In genomic region chr11:78786746-78787145, GRCh38 we compare ENCODE assay signal across 23 cellular contexts.
DNase-seq lines count a peak whose midpoint lies in the region; ATAC-seq, FAIRE-seq and TF ChIP-seq lines count a peak whose summit lies in the region.
"Had no signal": no experiment of that assay in that cellular context is flagged by ENCODE, and none has a peak within 500 bp of the region (broad histone marks: within the 10 kb centered on the region; RNA-seq: fewer than 3 reads in every experiment).

No MANE protein-coding gene starts in this region.

- no peak overlapping the region for H2BK5ac ChIP-seq in neuronal stem cell (ENCODE audit: low read length)

- FAIRE-seq in kidney (lab: Jason Lieb, UNC), result no peak
- FAIRE-seq: A204.1, G401.6, GM12892 had no signal

- H3K4me1 ChIP-seq in kidney (ENCODE audit: control insufficient read depth in 1 of 2, insufficient read depth in 1 of 2, low read depth in 1 of 2, low read length in 2 of 2) (no peaks in the 10 kb centered on the region), neuronal stem cell (ENCODE audit: control insufficient read depth in 2 of 2, insufficient read depth in 1 of 2, low read depth in 1 of 2, low read length in 2 of 2) (peaks cover 0 to 7% of the 10 kb centered on the region in 2 donors), thyroid gland (peaks cover 62 to 72% of the 10 kb centered on the region in 2 donors)
- H3K4me1 ChIP-seq: Caco-2 had no signal

- DNase-seq in stimulated activated naive CD8-positive, alpha-beta T cell treated with anti-CD3 and anti-CD28 coated beads, Interleukin-15, Interleukin-2, amounts not matched to agents 100 U/mL and 50 U/mL, for 24 hours, result no peak
- no peak for DNase-seq in stimulated activated naive CD8-positive, alpha-beta T cell treated with anti-CD3 and anti-CD28 coated beads, Interleukin-15, amount 100 ng/mL, for 72 hours
- peak; percentile 59 for DNase-seq in kidney
- DNase-seq in neuronal stem cell (ENCODE audit: low spot score), result no peak
- DNase-seq in thyroid gland, result no peak
- DNase-seq in NCI-H187 treated with DMSO at 0.1 percent for 48 hours (lab: John Stamatoyannopoulos, UW), result no peak
- no peak for DNase-seq in dedifferentiated amniotic fluid mesenchymal stem cell (ENCODE audit: extremely low spot score)
- DNase-seq in occipital lobe (lab: John Stamatoyannopoulos, UW), result no peak
- DNase-seq: Caco-2; CD4-positive, CD25-positive, alpha-beta regulatory T cell; CD8-positive, alpha-beta T cell; DMS153; DND-41; GM23248; H9 had no signal

- H3K14ac ChIP-seq in neuronal stem cell (ENCODE audit: low read length), result no peak overlapping the region

- H4K91ac ChIP-seq in neuronal stem cell (ENCODE audit: low read depth, low read length, poor library complexity), result peak overlapping the region; percentile 14

- no peak for TF ChIP-seq POLR2A in thyroid gland (IDR thresholded peaks at IDR 0.05)

- peak overlapping the region; percentile 85 for H3K18ac ChIP-seq in neuronal stem cell (ENCODE audit: low read length)

- H2BK120ac ChIP-seq in neuronal stem cell (ENCODE audit: low read depth, low read length), result no peak overlapping the region

- TF ChIP-seq CTCF in kidney (IDR thresholded peaks at IDR 0.05; ENCODE audit: borderline replicate concordance, extremely low read depth, insufficient read depth) (no peak), thyroid gland (IDR thresholded peaks at IDR 0.05) (no peak)

- peaks cover 11% of the 10 kb centered on the region for H3K27me3 Mint-ChIP-seq in stimulated activated naive CD8-positive, alpha-beta T cell treated with anti-CD3 and anti-CD28 coated beads, Interleukin-15, amount 100 ng/mL, for 72 hours

- H3K9me3 Mint-ChIP-seq in stimulated activated naive CD8-positive, alpha-beta T cell treated with anti-CD3 and anti-CD28 coated beads, Interleukin-15, amount 100 ng/mL, for 72 hours, result no peaks in the 10 kb centered on the region
- H3K9me3 Mint-ChIP-seq: CD4-positive, CD25-positive, alpha-beta regulatory T cell; CD8-positive, alpha-beta T cell; H9 had no signal

- H3K36me3 ChIP-seq in kidney (ENCODE audit: control insufficient read depth in 1 of 2, insufficient read depth in 2 of 2, low read length in 2 of 2) (no peaks in the 10 kb centered on the region), neuronal stem cell (replicated peaks in 1 of 2; ENCODE audit: control insufficient read depth in 2 of 2, insufficient read depth in 2 of 2, low read length in 2 of 2) (no peaks in the 10 kb centered on the region), thyroid gland (no peaks in the 10 kb centered on the region)

- peak; percentile 21 for ATAC-seq in stimulated activated naive CD8-positive, alpha-beta T cell treated with anti-CD3 and anti-CD28 coated beads, Interleukin-15, Interleukin-2, amounts not matched to agents 100 U/mL and 50 U/mL, for 24 hours
- no peak for ATAC-seq in stimulated activated naive CD8-positive, alpha-beta T cell treated with anti-CD3 and anti-CD28 coated beads, Interleukin-15, amount 100 ng/mL, for 72 hours
- ATAC-seq: CD8-positive, alpha-beta T cell; HCT116 had no signal

- H3K4ac ChIP-seq in neuronal stem cell (ENCODE audit: low read length), result no peak overlapping the region

- no peak overlapping the region for H2AFZ ChIP-seq in neuronal stem cell (ENCODE audit: low read length)
- H2AFZ ChIP-seq: GM23248 had no signal

- H3K4me1 Mint-ChIP-seq in stimulated activated naive CD8-positive, alpha-beta T cell treated with anti-CD3 and anti-CD28 coated beads, Interleukin-15, amount 100 ng/mL, for 72 hours, result no peaks in the 10 kb centered on the region
- H3K4me1 Mint-ChIP-seq: B cell; CD4-positive, CD25-positive, alpha-beta regulatory T cell had no signal

- no peak overlapping the region for H3K27ac ChIP-seq in kidney (ENCODE audit: low read depth in 2 of 2, low read length in 2 of 2)
- H3K27ac ChIP-seq in neuronal stem cell (replicated peaks; ENCODE audit: low read length), result no peak overlapping the region
- H3K27ac ChIP-seq in thyroid gland, result peak overlapping the region in 2 of 3 donors; percentile 70 to 85
- H3K27ac ChIP-seq: 22Rv1, BLaER1, C4-2B, GM23248 had no signal

- H3K27me3 ChIP-seq in neuronal stem cell (ENCODE audit: control insufficient read depth in 3 of 3, insufficient read depth in 3 of 3, low read depth in 1 of 3, low read length in 3 of 3) (no peaks in the 10 kb centered on the region), thyroid gland (no peaks in the 10 kb centered on the region)
- H3K27me3 ChIP-seq: BLaER1 had no signal

- H3K23ac ChIP-seq in neuronal stem cell (ENCODE audit: low read depth, low read length, poor library complexity), result peak overlapping the region; percentile 40

- no peak overlapping the region for H3K4me3 Mint-ChIP-seq in stimulated activated naive CD8-positive, alpha-beta T cell treated with anti-CD3 and anti-CD28 coated beads, Interleukin-15, amount 100 ng/mL, for 72 hours
- H3K4me3 Mint-ChIP-seq: B cell; CD4-positive, CD25-positive, alpha-beta regulatory T cell; CD8-positive, alpha-beta T cell; H9 had no signal

- no peaks in the 10 kb centered on the region for H3K79me1 ChIP-seq in neuronal stem cell (ENCODE audit: low read depth, low read length)

- H4K8ac ChIP-seq in neuronal stem cell (ENCODE audit: low read depth, low read length), result no peak overlapping the region

- H3K4me2 ChIP-seq in neuronal stem cell (ENCODE audit: insufficient read depth, low read length, poor library complexity, severe bottlenecking), result no peak overlapping the region
- H3K4me2 ChIP-seq: BLaER1 had no signal

- H3K4me3 ChIP-seq in kidney (ENCODE audit: low read length in 2 of 2), result no peak overlapping the region
- peak overlapping the region in 1 of 2 donors; percentile 4 for H3K4me3 ChIP-seq in neuronal stem cell (ENCODE audit: low read length in 2 of 2)
- H3K4me3 ChIP-seq in thyroid gland (replicated peaks in 1 of 3), result no peak overlapping the region
- H3K4me3 ChIP-seq: BLaER1, GM23248 had no signal

- no peak overlapping the region for H3K27ac Mint-ChIP-seq in stimulated activated naive CD8-positive, alpha-beta T cell treated with anti-CD3 and anti-CD28 coated beads, Interleukin-15, amount 100 ng/mL, for 72 hours
- H3K27ac Mint-ChIP-seq: B cell; CD8-positive, alpha-beta T cell had no signal

- no peak overlapping the region for H2AK5ac ChIP-seq in neuronal stem cell (ENCODE audit: low read depth, low read length)

- WGBS in neuronal stem cell (ENCODE audit: extremely low coverage in 2 of 2, insufficient read length in 2 of 2, insufficient replicate concordance in 1 of 2), 2 donors, result no CpG with 5 or more reads among the region's 20 CpGs
- 84 to 91% methylated on average over 10 to 20 of the region's 20 CpGs for WGBS in thyroid gland, 2 donors

- no peak overlapping the region for H2BK15ac ChIP-seq in neuronal stem cell (ENCODE audit: low read length)

- H3K9me3 ChIP-seq in kidney (ENCODE audit: control insufficient read depth in 1 of 2, low read length in 2 of 2) (no peaks in the 10 kb centered on the region), neuronal stem cell (replicated peaks in 1 of 2; ENCODE audit: control insufficient read depth in 2 of 2, insufficient read depth in 1 of 2, low read depth in 1 of 2, low read length in 2 of 2) (no peaks in the 10 kb centered on the region), thyroid gland (no peaks in the 10 kb centered on the region)
- H3K9me3 ChIP-seq: BLaER1, Caco-2 had no signal

- H3K9ac ChIP-seq in kidney (ENCODE audit: low read length in 2 of 2) (no peak overlapping the region), neuronal stem cell (ENCODE audit: low read depth, low read length, poor library complexity) (no peak overlapping the region)
- H3K9ac ChIP-seq: BLaER1, GM23248 had no signal

- H2BK12ac ChIP-seq in neuronal stem cell (ENCODE audit: low read length), result peak overlapping the region; percentile 64

- intact Hi-C loops in kidney (cut with DNase I) (no loop called here), thyroid gland (cut with DNase I) (no loop called here)

Comparison
In these comparisons a context has a peak if more than half of its experiments do, and no peak if none do; other contexts are left out.
1. H3K27ac ChIP-seq: peak in thyroid gland (2 of 3); none in kidney (0 of 2) and neuronal stem cell (single experiment).